8 cellular contexts compared by ENCODE assay signal in genomic region chr1:58515794-58516401, GRCh38. TPM values are rescaled to one million over a fixed set of nuclear protein-coding genes. Genes with fewer than 3 reads are reported as not detected.
DNase-seq lines count a peak whose midpoint lies in the region; ATAC-seq and TF ChIP-seq lines count a peak whose summit lies in the region.

No MANE protein-coding gene starts in this region.

- H3K4me3 ChIP-seq in Peyer's patch (no peak overlapping the region), spleen (no peak overlapping the region)

- no peak overlapping the region for H3K27ac ChIP-seq in Peyer's patch
- H3K27ac ChIP-seq in spleen, result peak overlapping the region in 4 of 8 donors; percentile 9 to 37 (median 32)

- H3K36me3 ChIP-seq in Peyer's patch (peaks cover 0 to 8% (median 0%) of the 10 kb centered on the region in 3 donors), spleen (peaks cover 0 to 70% (median 15%) of the 10 kb centered on the region in 6 donors)

- H3K27me3 ChIP-seq in Peyer's patch, result no peaks in the 10 kb centered on the region
- H3K27me3 ChIP-seq in spleen (replicated peaks in 1 of 7), result no peaks in the 10 kb centered on the region

- intact Hi-C loops in spleen (cut with DNase I; ENCODE audit: low total_unique reads), result no loop called here

- WGBS in spleen, 5 donors, result 28 to 40% (median 36%) methylated on average over 2 of the region's 2 CpGs

- H3K4me1 ChIP-seq in Peyer's patch (no peaks in the 10 kb centered on the region), spleen (peaks cover 0 to 18% (median 7%) of the 10 kb centered on the region in 6 donors)

- TF ChIP-seq CTCF in Peyer's patch (IDR thresholded peaks at IDR 0.05) (peak; percentile 24 to 82 (median 72)), spleen (IDR thresholded peaks at IDR 0.05 in 8 of 11, conservative IDR thresholded peaks at IDR 0.05 in 3 of 11) (peak; percentile 39 to 76 (median 69))

- no peaks in the 10 kb centered on the region for H3K9me3 ChIP-seq in Peyer's patch
- H3K9me3 ChIP-seq in spleen, result peaks cover 0 to 7% (median 5%) of the 10 kb centered on the region in 8 donors

- TF ChIP-seq POLR2A in Peyer's patch (IDR thresholded peaks at IDR 0.05), result no peak
- TF ChIP-seq POLR2A in spleen (IDR thresholded peaks at IDR 0.05), result no peak

- no peak for ATAC-seq in GM19328 (IDR thresholded peaks at IDR 0.05; ENCODE audit: unreplicated experiment)

- peak; percentile 22 to 24 for DNase-seq in stimulated activated CD4-positive, alpha-beta T cell treated with anti-CD3 and anti-CD28 coated beads, Interleukin-2, amount 100 ng/mL, for 48 hours
- no peak for DNase-seq in stimulated activated CD4-positive, alpha-beta T cell treated with anti-CD3 and anti-CD28 coated beads, Interleukin-1b, Interleukin-23, amount 100 ng/mL, for 48 hours
- DNase-seq in LoVo (ENCODE audit: low spot score), result peak; percentile 67
- peak in 1 of 3 donors; percentile 54 for DNase-seq in Peyer's patch
- peak; percentile 29 for DNase-seq in brain pericyte (ENCODE audit: low read depth, low spot score)
- peak; percentile 69 for DNase-seq in iPS-NIHi7 (ENCODE audit: extremely low spot score)
- DNase-seq in spleen, result no peak

RNA-seq across cellular contexts. Expression of gene OMA1, which starts 30.6 kb away (rescaled TPM):
- 10 to 100 TPM; 15.5 to 52.8 (median 17.6) TPM for total RNA-seq in Peyer's patch
- 10 to 100 TPM; 31.4 to 48.6 (median 40.1) TPM for total RNA-seq in spleen
- polyA plus RNA-seq in spleen, result 10 to 100 TPM; 19.3 to 23.1 (median 22.1) TPM

Comparison
In these comparisons a context has a peak if more than half of its experiments do, and no peak if none do; other contexts are left out.
1. DNase-seq: peak in stimulated activated CD4-positive, alpha-beta T cell treated with anti-CD3 and anti-CD28 coated beads, Interleukin-2, amount 100 ng/mL, for 48 hours (2 of 2), LoVo (single experiment), brain pericyte (single experiment) and iPS-NIHi7 (single experiment); none in stimulated activated CD4-positive, alpha-beta T cell treated with anti-CD3 and anti-CD28 coated beads, Interleukin-1b, Interleukin-23, amount 100 ng/mL, for 48 hours (single experiment) and spleen (single experiment).